ENCODE assay signal across 17 cellular contexts in genomic region chr1:3630914-3631313, GRCh38. TPM values are rescaled to one million over a fixed set of nuclear protein-coding genes. Genes with fewer than 3 reads are reported as not detected.
DNase-seq lines count a peak whose midpoint lies in the region; ATAC-seq and TF ChIP-seq lines count a peak whose summit lies in the region.
"Had no signal": no experiment of that assay in that cellular context is flagged by ENCODE, and none has a peak within 500 bp of the region (broad histone marks: within the 10 kb centered on the region; RNA-seq: fewer than 3 reads in every experiment).

No MANE protein-coding gene starts in this region.

- H3K27ac Mint-ChIP-seq in dendritic cell treated with granulocyte-macrophage colony-stimulating factor and Interleukin-4, amounts not matched to agents 40 ng/mL and 50 ng/mL, for 4 days: peak overlapping the region; percentile 75
- no peak overlapping the region for H3K27ac Mint-ChIP-seq in activated T-cell treated with anti-CD3 and anti-CD28 coated beads, Interleukin-2, amount 50 U/mL, for 24 hours

- peak overlapping the region; percentile 88 for H2AK5ac ChIP-seq in neuronal stem cell (ENCODE audit: low read depth, low read length)

- intact Hi-C loops in dendritic cell treated with granulocyte-macrophage colony-stimulating factor and Interleukin-4, amounts not matched to agents 40 ng/mL and 50 ng/mL, for 4 days (cut with micrococcal nuclease): no loop called here
- intact Hi-C loops in thyroid gland (cut with DNase I): no loop called here

- no peak for TF ChIP-seq CTCF in thyroid gland (IDR thresholded peaks at IDR 0.05)

- peaks cover 77 to 96% (median 92%) of the 10 kb centered on the region in 11 experiments for H3K36me3 ChIP-seq in BLaER1 treated with 17β-estradiol and CSF1 and Interleukin-3, amounts not matched to agents 10 nM and 100 nM
- H3K36me3 ChIP-seq in HUES64 (ENCODE audit: insufficient read depth, low read length) (peaks cover 71% of the 10 kb centered on the region), neuronal stem cell (replicated peaks in 1 of 2; ENCODE audit: control insufficient read depth in 2 of 2, insufficient read depth in 2 of 2, low read length in 2 of 2) (peaks cover 33 to 80% of the 10 kb centered on the region in 2 donors), thyroid gland (peaks cover 37 to 48% of the 10 kb centered on the region in 2 donors)

- H3K18ac ChIP-seq in neuronal stem cell (ENCODE audit: low read length): no peak overlapping the region

- peaks cover 94% of the 10 kb centered on the region for H3K36me3 Mint-ChIP-seq in dendritic cell treated with granulocyte-macrophage colony-stimulating factor and Interleukin-4, amounts not matched to agents 40 ng/mL and 50 ng/mL, for 4 days (ENCODE audit: low read depth)
- peaks cover 81% of the 10 kb centered on the region for H3K36me3 Mint-ChIP-seq in activated T-cell treated with anti-CD3 and anti-CD28 coated beads, Interleukin-2, amount 50 U/mL, for 24 hours (ENCODE audit: low read depth)

- no peak overlapping the region for H3K4ac ChIP-seq in neuronal stem cell (ENCODE audit: low read length)

- peaks cover 25 to 38% (median 28%) of the 10 kb centered on the region in 10 experiments for H3K4me1 ChIP-seq in BLaER1 treated with 17β-estradiol and CSF1 and Interleukin-3, amounts not matched to agents 10 nM and 100 nM
- H3K4me1 ChIP-seq in HUES64 (ENCODE audit: insufficient read depth, low read length) (peaks cover 12% of the 10 kb centered on the region), neuronal stem cell (ENCODE audit: control insufficient read depth in 2 of 2, insufficient read depth in 1 of 2, low read depth in 1 of 2, low read length in 2 of 2) (peaks cover under 1 to 11% of the 10 kb centered on the region in 2 donors), thyroid gland (peaks cover under 1 to 2% of the 10 kb centered on the region in 2 donors)

- DNase-seq in neuronal stem cell (ENCODE audit: low spot score) (no peak), thyroid gland (no peak)
- DNase-seq in activated T-cell treated with anti-CD3 and anti-CD28 coated beads, Interleukin-2, amount 50 U/mL, for 24 hours: no peak
- DNase-seq: AML-193; Caco-2; CD4-positive, CD25-positive, alpha-beta regulatory T cell; HCEC 1CT; NCI-H1048; NCI-H1436 treated with DMSO at 0.1 percent for 48 hours; NCI-H2081; Peyer's patch; SHP77 had no signal

- no peak for ATAC-seq in GM19467 (IDR thresholded peaks at IDR 0.05; ENCODE audit: unreplicated experiment)

- WGBS in HUES64: 92% methylated on average over 9 of the region's 9 CpGs
- no CpG with 5 or more reads among the region's 9 CpGs for WGBS in neuronal stem cell (ENCODE audit: extremely low coverage in 2 of 2, insufficient read length in 2 of 2, insufficient replicate concordance in 1 of 2), 2 donors
- 84 to 86% methylated on average over 8 to 9 of the region's 9 CpGs for WGBS in thyroid gland, 2 donors

- no peak overlapping the region for H2AFZ ChIP-seq in neuronal stem cell (ENCODE audit: low read length)

- H3K9ac ChIP-seq in BLaER1 treated with 17β-estradiol and CSF1 and Interleukin-3, amounts not matched to agents 10 nM and 100 nM: peak overlapping the region in 6 of 11 experiments; percentile 7 to 65 (median 18); a peak in 5 of 22 replicates
- H3K9ac ChIP-seq in HUES64 (ENCODE audit: low read depth, low read length): no peak overlapping the region
- peak overlapping the region; percentile 55 for H3K9ac ChIP-seq in neuronal stem cell (ENCODE audit: low read depth, low read length, poor library complexity)
- H3K9ac ChIP-seq: KMS-11 had no signal

- H3K79me1 ChIP-seq in neuronal stem cell (ENCODE audit: low read depth, low read length): no peaks in the 10 kb centered on the region

- H3K9me3 ChIP-seq in BLaER1 treated with 17β-estradiol and CSF1 and Interleukin-3, amounts not matched to agents 10 nM and 100 nM (replicated peaks in 1 of 11): no peaks in the 10 kb centered on the region
- no peaks in the 10 kb centered on the region for H3K9me3 ChIP-seq in HUES64 (ENCODE audit: insufficient read depth, low read depth, low read length)
- H3K9me3 ChIP-seq in neuronal stem cell (replicated peaks in 1 of 2; ENCODE audit: control insufficient read depth in 2 of 2, insufficient read depth in 1 of 2, low read depth in 1 of 2, low read length in 2 of 2): no peaks in the 10 kb centered on the region
- no peaks in the 10 kb centered on the region for H3K9me3 ChIP-seq in thyroid gland
- H3K9me3 ChIP-seq: Caco-2, Peyer's patch had no signal

- H2BK5ac ChIP-seq in neuronal stem cell (ENCODE audit: low read length): peak overlapping the region; percentile 75

- H3K4me1 Mint-ChIP-seq in dendritic cell treated with granulocyte-macrophage colony-stimulating factor and Interleukin-4, amounts not matched to agents 40 ng/mL and 50 ng/mL, for 4 days (ENCODE audit: low read depth): peaks cover 24% of the 10 kb centered on the region
- H3K4me1 Mint-ChIP-seq in activated T-cell treated with anti-CD3 and anti-CD28 coated beads, Interleukin-2, amount 50 U/mL, for 24 hours (ENCODE audit: low read depth): peaks cover 4% of the 10 kb centered on the region

- H3K14ac ChIP-seq in neuronal stem cell (ENCODE audit: low read length): peak overlapping the region; percentile 82

- no peak overlapping the region for H4K91ac ChIP-seq in neuronal stem cell (ENCODE audit: low read depth, low read length, poor library complexity)

- H3K23ac ChIP-seq in neuronal stem cell (ENCODE audit: low read depth, low read length, poor library complexity): peak overlapping the region; percentile 68

- H3K9me3 Mint-ChIP-seq in dendritic cell treated with granulocyte-macrophage colony-stimulating factor and Interleukin-4, amounts not matched to agents 40 ng/mL and 50 ng/mL, for 4 days: no peaks in the 10 kb centered on the region
- no peaks in the 10 kb centered on the region for H3K9me3 Mint-ChIP-seq in activated T-cell treated with anti-CD3 and anti-CD28 coated beads, Interleukin-2, amount 50 U/mL, for 24 hours
- H3K9me3 Mint-ChIP-seq: CD4-positive, CD25-positive, alpha-beta regulatory T cell had no signal

- H3K4me3 Mint-ChIP-seq in dendritic cell treated with granulocyte-macrophage colony-stimulating factor and Interleukin-4, amounts not matched to agents 40 ng/mL and 50 ng/mL, for 4 days: no peak overlapping the region
- no peak overlapping the region for H3K4me3 Mint-ChIP-seq in activated T-cell treated with anti-CD3 and anti-CD28 coated beads, Interleukin-2, amount 50 U/mL, for 24 hours

- H2BK120ac ChIP-seq in neuronal stem cell (ENCODE audit: low read depth, low read length): no peak overlapping the region

- no peak overlapping the region for H2BK15ac ChIP-seq in neuronal stem cell (ENCODE audit: low read length)

- peak overlapping the region in 9 of 11 experiments; percentile 63 to 87 (median 70); a peak in 14 of 22 replicates for H3K4me2 ChIP-seq in BLaER1 treated with 17β-estradiol and CSF1 and Interleukin-3, amounts not matched to agents 10 nM and 100 nM
- no peak overlapping the region for H3K4me2 ChIP-seq in neuronal stem cell (ENCODE audit: insufficient read depth, low read length, poor library complexity, severe bottlenecking)
- H3K4me2 ChIP-seq: KMS-11 had no signal

- no peaks in the 10 kb centered on the region for H3K27me3 Mint-ChIP-seq in dendritic cell treated with granulocyte-macrophage colony-stimulating factor and Interleukin-4, amounts not matched to agents 40 ng/mL and 50 ng/mL, for 4 days
- H3K27me3 Mint-ChIP-seq in activated T-cell treated with anti-CD3 and anti-CD28 coated beads, Interleukin-2, amount 50 U/mL, for 24 hours: no peaks in the 10 kb centered on the region
- H3K27me3 Mint-ChIP-seq: CD4-positive, CD25-positive, alpha-beta regulatory T cell had no signal

- H3K4me3 ChIP-seq in BLaER1 treated with 17β-estradiol and CSF1 and Interleukin-3, amounts not matched to agents 10 nM and 100 nM: no peak overlapping the region
- no peak overlapping the region for H3K4me3 ChIP-seq in HUES64 (ENCODE audit: low read length)
- no peak overlapping the region for H3K4me3 ChIP-seq in neuronal stem cell (ENCODE audit: low read length in 2 of 2)
- H3K4me3 ChIP-seq in thyroid gland (replicated peaks in 1 of 3): no peak overlapping the region
- H3K4me3 ChIP-seq: Peyer's patch had no signal

- no peak for TF ChIP-seq POLR2A in thyroid gland (IDR thresholded peaks at IDR 0.05)

- H3K27ac ChIP-seq in BLaER1 treated with 17β-estradiol and CSF1 and Interleukin-3, amounts not matched to agents 10 nM and 100 nM: peak overlapping the region in 3 of 11 experiments; percentile 12 to 34 (median 22); a peak in 2 of 22 replicates
- peak overlapping the region; percentile 79; the same call in 1 of the 2 replicates for H3K27ac ChIP-seq in HUES64 (ENCODE audit: low read depth, low read length)
- H3K27ac ChIP-seq in neuronal stem cell (replicated peaks; ENCODE audit: low read length): no peak overlapping the region
- H3K27ac ChIP-seq in thyroid gland: no peak overlapping the region
- H3K27ac ChIP-seq: KMS-11, Peyer's patch had no signal

- no peaks in the 10 kb centered on the region for H3K27me3 ChIP-seq in BLaER1 treated with 17β-estradiol and CSF1 and Interleukin-3, amounts not matched to agents 10 nM and 100 nM
- H3K27me3 ChIP-seq in HUES64 (ENCODE audit: insufficient read depth, low read length) (no peaks in the 10 kb centered on the region), neuronal stem cell (ENCODE audit: control insufficient read depth in 3 of 3, insufficient read depth in 3 of 3, low read depth in 1 of 3, low read length in 3 of 3) (no peaks in the 10 kb centered on the region), thyroid gland (no peaks in the 10 kb centered on the region)
- H3K27me3 ChIP-seq: Peyer's patch had no signal

- H4K8ac ChIP-seq in neuronal stem cell (ENCODE audit: low read depth, low read length): no peak overlapping the region

- peaks cover 0 to 43% (median 15%) of the 10 kb centered on the region in 11 experiments; a peak in 13 of 22 replicates for H4K20me1 ChIP-seq in BLaER1 treated with 17β-estradiol and CSF1 and Interleukin-3, amounts not matched to agents 10 nM and 100 nM

- no peak overlapping the region for H2BK12ac ChIP-seq in neuronal stem cell (ENCODE audit: low read length)

RNA-seq across cellular contexts. Expression of gene TPRG1L, which starts 6.1 kb away (rescaled TPM):
- polyA plus RNA-seq in HUES64 (2013, experiment 1 of 2): 22.5 TPM
- 22.6 TPM for polyA plus RNA-seq in HUES64 (2013, experiment 2 of 2)
- 13.4 TPM for polyA plus RNA-seq in neuronal stem cell (2013, experiment 1 of 2)
- polyA plus RNA-seq in neuronal stem cell (2013, experiment 2 of 2): 13.2 TPM
- 10 to 100 TPM; 33.9 to 45.1 (median 40.0) TPM for total RNA-seq in thyroid gland

RNA-seq across cellular contexts. Expression of gene WRAP73, which starts 19.0 kb away (rescaled TPM):
- polyA plus RNA-seq in HUES64 (2013, experiment 1 of 2): 18.2 TPM
- polyA plus RNA-seq in HUES64 (2013, experiment 2 of 2): 18.1 TPM
- 24.6 TPM for polyA plus RNA-seq in neuronal stem cell (2013, experiment 1 of 2)
- polyA plus RNA-seq in neuronal stem cell (2013, experiment 2 of 2): 25.7 TPM
- total RNA-seq in thyroid gland: 10 to 100 TPM; 18.5 to 44.0 (median 21.0) TPM

RNA-seq across cellular contexts. Expression of gene MEGF6, which starts 19.6 kb away (rescaled TPM):
- polyA plus RNA-seq in HUES64 (2013, experiment 1 of 2): 5.6 TPM
- polyA plus RNA-seq in HUES64 (2013, experiment 2 of 2): 7.3 TPM
- 10.3 TPM for polyA plus RNA-seq in neuronal stem cell (2013, experiment 1 of 2)
- 10.0 TPM for polyA plus RNA-seq in neuronal stem cell (2013, experiment 2 of 2)
- 10 to 100 TPM in 3 of 4 donors, 1 to 10 TPM in 1; 9.4 to 25.8 (median 21.8) TPM for total RNA-seq in thyroid gland

RNA-seq across cellular contexts. Expression of gene TP73, which starts 21.4 kb away (rescaled TPM):
- 0.65 TPM for polyA plus RNA-seq in HUES64 (2013, experiment 1 of 2)
- polyA plus RNA-seq in HUES64 (2013, experiment 2 of 2): 0.76 TPM
- 0.18 TPM for polyA plus RNA-seq in neuronal stem cell (2013, experiment 1 of 2)
- 0.19 TPM for polyA plus RNA-seq in neuronal stem cell (2013, experiment 2 of 2)
- under 1 TPM in 2 of 4 donors, not detected in 2; 0.33 to 0.49 TPM for total RNA-seq in thyroid gland
- total RNA-seq: CD4-positive, CD25-positive, alpha-beta regulatory T cell had no signal
